ENCODE assay signal across 7 cellular contexts in the genomic region with DNA sequence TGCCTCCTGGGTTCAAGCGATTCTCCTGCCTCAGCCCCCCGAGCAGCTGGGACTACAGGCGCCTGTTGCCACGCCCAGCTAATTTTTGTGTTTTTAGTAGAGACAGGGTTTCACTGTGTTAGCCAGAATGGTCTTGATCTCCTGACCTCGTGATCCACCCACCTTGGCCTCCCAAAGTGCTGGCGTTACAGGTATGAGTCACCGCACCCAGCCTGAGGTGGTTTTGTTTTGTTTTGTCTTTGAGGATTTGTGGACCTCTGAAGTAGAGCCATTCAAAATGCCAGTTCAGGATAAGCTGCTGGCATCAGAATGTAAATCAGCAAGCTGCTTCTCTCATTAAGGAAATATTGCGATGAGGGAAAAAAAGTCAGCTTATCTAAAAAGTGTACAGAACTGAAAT. TPM values are rescaled to one million over a fixed set of nuclear protein-coding genes. Genes with fewer than 3 reads are reported as not detected.
DNase-seq lines count a peak whose midpoint lies in the region; ATAC-seq, FAIRE-seq and TF ChIP-seq lines count a peak whose summit lies in the region.
"Not testable (repeated sequence)": the region's sequence is repeated elsewhere in the genome, so short reads cannot be mapped to it uniquely, and the experiment has no call there.

No MANE protein-coding gene starts in this region.

- CTCF ChIA-PET in K562 (lab: Yijun Ruan, JAX; ENCODE audit: low intra/inter-chr PET ratio), result not testable (repeated sequence)

- not testable (repeated sequence) for H2AFZ ChIP-seq in K562 (ENCODE audit: low read depth, low read length)

- not testable (repeated sequence) for TF ChIP-seq CTCF in K562 (IDR thresholded peaks at IDR 0.05 in 2 of 3, conservative IDR thresholded peaks at IDR 0.05 in 1 of 3; ENCODE audit: insufficient read depth in 2 of 3, low read depth in 1 of 3, low read length in 3 of 3)

- H3K9me3 ChIP-seq in MG63; K562 (replicated peaks; ENCODE audit: control insufficient read depth, insufficient read depth, low read depth, low read length): not testable (repeated sequence)

- H3K9me1 ChIP-seq in K562 (ENCODE audit: control insufficient read depth, insufficient read depth, low read length), result not testable (repeated sequence)

- 54% methylated on average over 8 of the region's 8 CpGs for WGBS in K562 (ENCODE audit: insufficient coverage, low coverage, missing lambda C conversion rate)

- not testable (repeated sequence) for H3K4me2 ChIP-seq in K562 (ENCODE audit: insufficient read depth, low read length)

- not testable (repeated sequence) for H3K9ac ChIP-seq in K562 (ENCODE audit: insufficient read depth in 1 of 2, low read depth in 2 of 2, low read length in 2 of 2)

- not testable (repeated sequence) for TF ChIP-seq RAD21 in K562 (CRISPR knock-in tag; conservative IDR thresholded peaks at IDR 0.05 in 1 of 2, IDR thresholded peaks at IDR 0.05 in 1 of 2)

- H4K20me1 ChIP-seq in K562 (replicated peaks; ENCODE audit: control insufficient read depth, insufficient read depth, low read length), result not testable (repeated sequence)

- H3K27me3 ChIP-seq in MG63; K562 (ENCODE audit: control insufficient read depth in 2 of 2, insufficient read depth in 2 of 2, low read length in 2 of 2): not testable (repeated sequence)

- H3K4me3 Mint-ChIP-seq in T-helper 2 cell treated with Interferon-gamma antibody and Interleukin-4, amounts not matched to agents 5 μg/mL and 100 μg/mL, for 36 hours, result not testable (repeated sequence)

- not testable (repeated sequence) for H3K4me1 ChIP-seq in K562 (replicated peaks in 1 of 2; ENCODE audit: control insufficient read depth in 2 of 2, insufficient read depth in 2 of 2, low read length in 2 of 2)

- H3K79me2 ChIP-seq in K562 (ENCODE audit: control insufficient read depth, insufficient read depth, low read length), result not testable (repeated sequence)

- not testable (repeated sequence) for BruUV-seq in K562 (replicated peaks; lab: Mats Ljungman, UMichigan)

- in situ Hi-C loops in K562 (cut with MboI), result not testable (repeated sequence)

- H3K36me3 ChIP-seq in MG63; K562 (ENCODE audit: control insufficient read depth, insufficient read depth, low read length): not testable (repeated sequence)

- H3K27ac Mint-ChIP-seq in T-helper 2 cell treated with Interferon-gamma antibody and Interleukin-4, amounts not matched to agents 5 μg/mL and 100 μg/mL, for 36 hours, result not testable (repeated sequence)

- TF ChIP-seq POLR2A in K562 (conservative IDR thresholded peaks at IDR 0.05), result not testable (repeated sequence)

- not testable (repeated sequence) for FAIRE-seq in K562 (lab: Jason Lieb, UNC)

- H3K27ac ChIP-seq in K562 (ENCODE audit: extremely low read depth, low read depth, low read length), result not testable (repeated sequence)

- ATAC-seq in K562, result not testable (repeated sequence)

- peaks cover 14% of the 10 kb centered on the region for H3K36me3 Mint-ChIP-seq in T-helper 2 cell treated with Interferon-gamma antibody and Interleukin-4, amounts not matched to agents 5 μg/mL and 100 μg/mL, for 36 hours (ENCODE audit: low read depth)

- not testable (repeated sequence) for H3K27me3 Mint-ChIP-seq in T-helper 2 cell treated with Interferon-gamma antibody and Interleukin-4, amounts not matched to agents 5 μg/mL and 100 μg/mL, for 36 hours (ENCODE audit: low read depth)

- POLR2A ChIA-PET in K562 (lab: Yijun Ruan, JAX), result interaction anchor here (0.8 to 2.3 kb wide), 2 partner anchors 10 to 11 kb away, joined by 4 to 10 read pairs; no protein-coding TSS in a partner anchor

- not testable (repeated sequence) for H3K4me1 Mint-ChIP-seq in T-helper 2 cell treated with Interferon-gamma antibody and Interleukin-4, amounts not matched to agents 5 μg/mL and 100 μg/mL, for 36 hours (ENCODE audit: low read depth)

- not testable (repeated sequence) for H3K9me3 Mint-ChIP-seq in T-helper 2 cell treated with Interferon-gamma antibody and Interleukin-4, amounts not matched to agents 5 μg/mL and 100 μg/mL, for 36 hours

- H3K4me3 ChIP-seq in MG63, K562: not testable (repeated sequence)

- DNase-seq in ELF-1 (ENCODE audit: low read depth, low spot score) (peak; percentile 79), MG63 (peak; percentile 66), activated T-cell treated with anti-CD3 and anti-CD28 coated beads for 48 hours (ENCODE audit: low read depth) (peak; percentile 15), K562 (ENCODE audit: extremely low read depth in 1 of 4, low spot score in 3 of 4) (peak in 1 of 4 experiments; percentile 16), islet precursor cell (peak; percentile 84)
- DNase-seq in T-helper 2 cell treated with Interferon-gamma antibody and Interleukin-4, amounts not matched to agents 5 μg/mL and 100 μg/mL, for 36 hours (ENCODE audit: low spot score), result peak; percentile 24
- peak; percentile 6 to 12 for DNase-seq in stimulated activated CD4-positive, alpha-beta T cell treated with anti-CD3 and anti-CD28 coated beads, Interleukin-4, amount 100 ng/mL, for 48 hours (ENCODE audit: low read depth in 2 of 2)

- intact Hi-C loops in K562 (cut with micrococcal nuclease), result not testable (repeated sequence)

- TF ChIP-seq EP300 in K562 (IDR thresholded peaks at IDR 0.05; ENCODE audit: low read length), result not testable (repeated sequence)

TF ChIP-seq in K562, 482 proteins besides CTCF, POLR2A, EP300 and RAD21:
- TF ChIP-seq, protein P1, sequence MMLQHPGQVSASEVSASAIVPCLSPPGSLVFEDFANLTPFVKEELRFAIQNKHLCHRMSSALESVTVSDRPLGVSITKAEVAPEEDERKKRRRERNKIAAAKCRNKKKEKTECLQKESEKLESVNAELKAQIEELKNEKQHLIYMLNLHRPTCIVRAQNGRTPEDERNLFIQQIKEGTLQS (IDR thresholded peaks at IDR 0.05), result peak; percentile 49; the same call in 1 of the 2 replicates
- TF ChIP-seq, protein P1 (CRISPR knock-in tag; conservative IDR thresholded peaks at IDR 0.05), result not testable (repeated sequence)
- TF ChIP-seq EGR1 (conservative IDR thresholded peaks at IDR 0.05), result peak; percentile 67

RNA-seq across cellular contexts. Expression of a gene that starts 29.2 kb away (rescaled TPM):
- 7.1 and 7.6 TPM in 2 replicates for total RNA-seq in MG63 (2014; rRNA removed; shearing (Covaris generic); ENCODE audit: low replicate concordance)
- total RNA-seq in K562 (2011; cell fraction: chromatin; rRNA removed; ENCODE audit: low replicate concordance), result 70.5 and 110 TPM in 2 replicates
- 48.2 and 53.4 TPM in 2 replicates for total RNA-seq in K562 (2011; cell fraction: nucleolus; rRNA removed)
- total RNA-seq in K562 (2011; cell fraction: nucleoplasm; rRNA removed), result 85.0 and 108 TPM in 2 replicates
- total RNA-seq in K562 (2014; rRNA removed) (14.8 and 17.7 TPM in 2 replicates), K562 (2014; rRNA removed; fragmentation: Illumina TruSeq; extraction: Trizol) (25.2 and 27.9 TPM in 2 replicates), K562 (2015; rRNA removed; fragmentation: Illumina TruSeq; extraction: Trizol) (23.1 and 24.6 TPM in 2 replicates), K562 (2021) (19.4 and 20.7 TPM in 2 replicates)
- polyA plus RNA-seq in K562 (2011; rRNA removed) (35.2 and 38.8 TPM in 2 replicates), K562 (2014; fragmentation: Illumina TruSeq; extraction: Trizol) (14.4 and 18.1 TPM in 2 replicates), K562 (2014; fragmentation: Nextera tagmentation; extraction: Ambion mirVana) (1 to 10 TPM; 6.3 to 8.1 TPM), K562 (2014; rRNA removed) (28.0 and 31.4 TPM in 2 replicates)
- 9.2 and 15.7 TPM in 2 replicates for polyA plus RNA-seq in K562 (2011; cell fraction: cytosol; rRNA removed)
- 71.2 and 105 TPM in 2 replicates for polyA plus RNA-seq in K562 (2011; cell fraction: nucleus; rRNA removed)
- polyA plus RNA-seq in K562 (2012), result 19.2 and 35.7 TPM in 2 replicates
- 20.7 and 23.9 TPM in 2 replicates for polyA minus RNA-seq in K562 (2011; rRNA and poly(A)+ RNA removed)
- polyA minus RNA-seq in K562 (2011; cell fraction: cytosol; rRNA and poly(A)+ RNA removed), result 6.7 and 13.5 TPM in 2 replicates
- polyA minus RNA-seq in K562 (2011; cell fraction: nucleus; rRNA and poly(A)+ RNA removed), result 36.8 and 48.9 TPM in 2 replicates
